In genomic region chr17:33501185-33501584, GRCh38 we compare ENCODE assay signal across 1 cellular context.
TF ChIP-seq lines count a peak whose summit lies in the region.

No MANE protein-coding gene starts in this region.

TF ChIP-seq in K562, 482 proteins besides CTCF, POLR2A, EP300 and RAD21 (continued from another document):
- TF ChIP-seq, protein P1, sequence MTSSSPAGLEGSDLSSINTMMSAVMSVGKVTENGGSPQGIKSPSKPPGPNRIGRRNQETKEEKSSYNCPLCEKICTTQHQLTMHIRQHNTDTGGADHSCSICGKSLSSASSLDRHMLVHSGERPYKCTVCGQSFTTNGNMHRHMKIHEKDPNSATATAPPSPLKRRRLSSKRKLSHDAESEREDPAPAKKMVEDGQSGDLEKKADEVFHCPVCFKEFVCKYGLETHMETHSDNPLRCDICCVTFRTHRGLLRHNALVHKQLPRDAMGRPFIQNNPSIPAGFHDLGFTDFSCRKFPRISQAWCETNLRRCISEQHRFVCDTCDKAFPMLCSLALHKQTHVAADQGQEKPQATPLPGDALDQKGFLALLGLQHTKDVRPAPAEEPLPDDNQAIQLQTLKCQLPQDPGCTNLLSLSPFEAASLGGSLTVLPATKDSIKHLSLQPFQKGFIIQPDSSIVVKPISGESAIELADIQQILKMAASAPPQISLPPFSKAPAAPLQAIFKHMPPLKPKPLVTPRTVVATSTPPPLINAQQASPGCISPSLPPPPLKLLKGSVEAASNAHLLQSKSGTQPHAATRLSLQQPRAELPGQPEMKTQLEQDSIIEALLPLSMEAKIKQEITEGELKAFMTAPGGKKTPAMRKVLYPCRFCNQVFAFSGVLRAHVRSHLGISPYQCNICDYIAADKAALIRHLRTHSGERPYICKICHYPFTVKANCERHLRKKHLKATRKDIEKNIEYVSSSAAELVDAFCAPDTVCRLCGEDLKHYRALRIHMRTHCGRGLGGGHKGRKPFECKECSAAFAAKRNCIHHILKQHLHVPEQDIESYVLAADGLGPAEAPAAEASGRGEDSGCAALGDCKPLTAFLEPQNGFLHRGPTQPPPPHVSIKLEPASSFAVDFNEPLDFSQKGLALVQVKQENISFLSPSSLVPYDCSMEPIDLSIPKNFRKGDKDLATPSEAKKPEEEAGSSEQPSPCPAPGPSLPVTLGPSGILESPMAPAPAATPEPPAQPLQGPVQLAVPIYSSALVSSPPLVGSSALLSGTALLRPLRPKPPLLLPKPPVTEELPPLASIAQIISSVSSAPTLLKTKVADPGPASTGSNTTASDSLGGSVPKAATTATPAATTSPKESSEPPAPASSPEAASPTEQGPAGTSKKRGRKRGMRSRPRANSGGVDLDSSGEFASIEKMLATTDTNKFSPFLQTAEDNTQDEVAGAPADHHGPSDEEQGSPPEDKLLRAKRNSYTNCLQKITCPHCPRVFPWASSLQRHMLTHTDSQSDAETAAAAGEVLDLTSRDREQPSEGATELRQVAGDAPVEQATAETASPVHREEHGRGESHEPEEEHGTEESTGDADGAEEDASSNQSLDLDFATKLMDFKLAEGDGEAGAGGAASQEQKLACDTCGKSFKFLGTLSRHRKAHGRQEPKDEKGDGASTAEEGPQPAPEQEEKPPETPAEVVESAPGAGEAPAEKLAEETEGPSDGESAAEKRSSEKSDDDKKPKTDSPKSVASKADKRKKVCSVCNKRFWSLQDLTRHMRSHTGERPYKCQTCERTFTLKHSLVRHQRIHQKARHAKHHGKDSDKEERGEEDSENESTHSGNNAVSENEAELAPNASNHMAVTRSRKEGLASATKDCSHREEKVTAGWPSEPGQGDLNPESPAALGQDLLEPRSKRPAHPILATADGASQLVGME (CRISPR knock-in tag; IDR thresholded peaks at IDR 0.05) = no peak
- TF ChIP-seq RBM17 (IDR thresholded peaks at IDR 0.05; ENCODE audit: borderline replicate concordance, low read depth, low read length) = no peak
- TF ChIP-seq, protein P2, sequence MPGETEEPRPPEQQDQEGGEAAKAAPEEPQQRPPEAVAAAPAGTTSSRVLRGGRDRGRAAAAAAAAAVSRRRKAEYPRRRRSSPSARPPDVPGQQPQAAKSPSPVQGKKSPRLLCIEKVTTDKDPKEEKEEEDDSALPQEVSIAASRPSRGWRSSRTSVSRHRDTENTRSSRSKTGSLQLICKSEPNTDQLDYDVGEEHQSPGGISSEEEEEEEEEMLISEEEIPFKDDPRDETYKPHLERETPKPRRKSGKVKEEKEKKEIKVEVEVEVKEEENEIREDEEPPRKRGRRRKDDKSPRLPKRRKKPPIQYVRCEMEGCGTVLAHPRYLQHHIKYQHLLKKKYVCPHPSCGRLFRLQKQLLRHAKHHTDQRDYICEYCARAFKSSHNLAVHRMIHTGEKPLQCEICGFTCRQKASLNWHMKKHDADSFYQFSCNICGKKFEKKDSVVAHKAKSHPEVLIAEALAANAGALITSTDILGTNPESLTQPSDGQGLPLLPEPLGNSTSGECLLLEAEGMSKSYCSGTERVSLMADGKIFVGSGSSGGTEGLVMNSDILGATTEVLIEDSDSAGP (CRISPR knock-in tag; IDR thresholded peaks at IDR 0.05) = no peak
- TF ChIP-seq, protein P3, sequence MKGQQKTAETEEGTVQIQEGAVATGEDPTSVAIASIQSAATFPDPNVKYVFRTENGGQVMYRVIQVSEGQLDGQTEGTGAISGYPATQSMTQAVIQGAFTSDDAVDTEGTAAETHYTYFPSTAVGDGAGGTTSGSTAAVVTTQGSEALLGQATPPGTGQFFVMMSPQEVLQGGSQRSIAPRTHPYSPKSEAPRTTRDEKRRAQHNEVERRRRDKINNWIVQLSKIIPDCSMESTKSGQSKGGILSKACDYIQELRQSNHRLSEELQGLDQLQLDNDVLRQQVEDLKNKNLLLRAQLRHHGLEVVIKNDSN (CRISPR knock-in tag; IDR thresholded peaks at IDR 0.05) = no peak
- TF ChIP-seq, protein P4, sequence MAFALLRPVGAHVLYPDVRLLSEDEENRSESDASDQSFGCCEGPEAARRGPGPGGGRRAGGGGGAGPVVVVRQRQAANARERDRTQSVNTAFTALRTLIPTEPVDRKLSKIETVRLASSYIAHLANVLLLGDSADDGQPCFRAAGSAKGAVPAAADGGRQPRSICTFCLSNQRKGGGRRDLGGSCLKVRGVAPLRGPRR (CRISPR knock-in tag; IDR thresholded peaks at IDR 0.05) = no peak
- TF ChIP-seq, protein P5, sequence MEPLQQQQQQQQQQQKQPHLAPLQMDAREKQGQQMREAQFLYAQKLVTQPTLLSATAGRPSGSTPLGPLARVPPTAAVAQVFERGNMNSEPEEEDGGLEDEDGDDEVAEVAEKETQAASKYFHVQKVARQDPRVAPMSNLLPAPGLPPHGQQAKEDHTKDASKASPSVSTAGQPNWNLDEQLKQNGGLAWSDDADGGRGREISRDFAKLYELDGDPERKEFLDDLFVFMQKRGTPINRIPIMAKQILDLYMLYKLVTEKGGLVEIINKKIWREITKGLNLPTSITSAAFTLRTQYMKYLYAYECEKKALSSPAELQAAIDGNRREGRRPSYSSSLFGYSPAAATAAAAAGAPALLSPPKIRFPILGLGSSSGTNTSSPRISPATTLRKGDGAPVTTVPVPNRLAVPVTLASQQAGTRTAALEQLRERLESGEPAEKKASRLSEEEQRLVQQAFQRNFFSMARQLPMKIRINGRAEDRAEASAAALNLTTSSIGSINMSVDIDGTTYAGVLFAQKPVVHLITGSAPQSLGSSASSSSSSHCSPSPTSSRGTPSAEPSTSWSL (CRISPR knock-in tag; IDR thresholded peaks at IDR 0.05; ENCODE audit: borderline replicate concordance) = no peak
- TF ChIP-seq XRCC3 (IDR thresholded peaks at IDR 0.05) = no peak
- TF ChIP-seq TAF15 (IDR thresholded peaks at IDR 0.05; ENCODE audit: low read depth, low read length) = no peak
- no peak for TF ChIP-seq PML (IDR thresholded peaks at IDR 0.05; ENCODE audit: low read length)
- TF ChIP-seq, protein P6, sequence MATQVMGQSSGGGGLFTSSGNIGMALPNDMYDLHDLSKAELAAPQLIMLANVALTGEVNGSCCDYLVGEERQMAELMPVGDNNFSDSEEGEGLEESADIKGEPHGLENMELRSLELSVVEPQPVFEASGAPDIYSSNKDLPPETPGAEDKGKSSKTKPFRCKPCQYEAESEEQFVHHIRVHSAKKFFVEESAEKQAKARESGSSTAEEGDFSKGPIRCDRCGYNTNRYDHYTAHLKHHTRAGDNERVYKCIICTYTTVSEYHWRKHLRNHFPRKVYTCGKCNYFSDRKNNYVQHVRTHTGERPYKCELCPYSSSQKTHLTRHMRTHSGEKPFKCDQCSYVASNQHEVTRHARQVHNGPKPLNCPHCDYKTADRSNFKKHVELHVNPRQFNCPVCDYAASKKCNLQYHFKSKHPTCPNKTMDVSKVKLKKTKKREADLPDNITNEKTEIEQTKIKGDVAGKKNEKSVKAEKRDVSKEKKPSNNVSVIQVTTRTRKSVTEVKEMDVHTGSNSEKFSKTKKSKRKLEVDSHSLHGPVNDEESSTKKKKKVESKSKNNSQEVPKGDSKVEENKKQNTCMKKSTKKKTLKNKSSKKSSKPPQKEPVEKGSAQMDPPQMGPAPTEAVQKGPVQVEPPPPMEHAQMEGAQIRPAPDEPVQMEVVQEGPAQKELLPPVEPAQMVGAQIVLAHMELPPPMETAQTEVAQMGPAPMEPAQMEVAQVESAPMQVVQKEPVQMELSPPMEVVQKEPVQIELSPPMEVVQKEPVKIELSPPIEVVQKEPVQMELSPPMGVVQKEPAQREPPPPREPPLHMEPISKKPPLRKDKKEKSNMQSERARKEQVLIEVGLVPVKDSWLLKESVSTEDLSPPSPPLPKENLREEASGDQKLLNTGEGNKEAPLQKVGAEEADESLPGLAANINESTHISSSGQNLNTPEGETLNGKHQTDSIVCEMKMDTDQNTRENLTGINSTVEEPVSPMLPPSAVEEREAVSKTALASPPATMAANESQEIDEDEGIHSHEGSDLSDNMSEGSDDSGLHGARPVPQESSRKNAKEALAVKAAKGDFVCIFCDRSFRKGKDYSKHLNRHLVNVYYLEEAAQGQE (CRISPR knock-in tag; IDR thresholded peaks at IDR 0.05; ENCODE audit: low read depth) = no peak
- no peak for TF ChIP-seq PTTG1 (tag; IDR thresholded peaks at IDR 0.05; ENCODE audit: low read depth)
- no peak for TF ChIP-seq PURB (CRISPR knock-in tag; IDR thresholded peaks at IDR 0.05; ENCODE audit: low read depth)
- no peak for TF ChIP-seq MBD2 (IDR thresholded peaks at IDR 0.05; ENCODE audit: borderline replicate concordance, low read depth)
- TF ChIP-seq YBX1 (IDR thresholded peaks at IDR 0.05) = no peak
- no peak for TF ChIP-seq TEAD2 (tag; IDR thresholded peaks at IDR 0.05)
- TF ChIP-seq ZNF23 (CRISPR knock-in tag; IDR thresholded peaks at IDR 0.05) = no peak
- no peak for TF ChIP-seq ZNF764 (CRISPR knock-in tag; IDR thresholded peaks at IDR 0.05; ENCODE audit: low read depth)
